In genomic region chr10:84537447-84537931, GRCh38 we compare ENCODE assay signal across 8 cellular contexts.
DNase-seq lines count a peak whose midpoint lies in the region; ATAC-seq and TF ChIP-seq lines count a peak whose summit lies in the region.

No MANE protein-coding gene starts in this region.

- ATAC-seq in HCT116: peak; percentile 65
- ATAC-seq in RWPE2 (ENCODE audit: low read depth): peak; percentile 59
- peak; percentile 85 to 87 for ATAC-seq in stimulated activated naive B cell treated with anti-CD40 and anti-IgM and Interleukin-4, amounts not matched to agents 10 μg/mL and 1 μg/mL and 100 μg/mL, for 72 hours (replicated peaks)

- POLR2A ChIA-PET in HCT116 (lab: Charles Lee): interaction anchor here (0.9 to 1.6 kb wide), 3 partner anchors 209 to 273 kb away, joined by 3 to 4 read pairs (median 3); partner anchors contain the start of gene CCSER2

- peak; percentile 82 for DNase-seq in AG08395 (ENCODE audit: low spot score)
- DNase-seq in HCT116 (ENCODE audit: low read depth, low spot score): peak; percentile 40
- DNase-seq in RWPE2 (ENCODE audit: low spot score): no peak
- peak; percentile 72 to 77 for DNase-seq in T47D (ENCODE audit: low read depth in 1 of 2, low spot score in 1 of 2)
- no peak for DNase-seq in kidney epithelial cell (ENCODE audit: low read depth)
- DNase-seq in stimulated activated naive B cell treated with anti-CD40 and anti-IgM and Interleukin-4, amounts not matched to agents 10 μg/mL and 1 μg/mL and 100 μg/mL, for 72 hours: no peak

- H3K27me3 ChIP-seq in HCT116 (ENCODE audit: insufficient read depth, low read length) (no peaks in the 10 kb centered on the region), RWPE2 (ENCODE audit: insufficient read depth, poor library complexity, severe bottlenecking) (no peaks in the 10 kb centered on the region), kidney epithelial cell (ENCODE audit: control insufficient read depth, insufficient read depth, low read length) (no peaks in the 10 kb centered on the region)

- no peak overlapping the region for H3K4me3 ChIP-seq in HCT116 (replicated peaks in 1 of 2; ENCODE audit: low read depth in 1 of 2, low read length in 2 of 2)
- H3K4me3 ChIP-seq in RWPE2 (ENCODE audit: severe bottlenecking): no peak overlapping the region
- no peak overlapping the region for H3K4me3 ChIP-seq in kidney epithelial cell (ENCODE audit: low read depth, low read length)

- TF ChIP-seq RAD21 in HCT116 (IDR thresholded peaks at IDR 0.05; ENCODE audit: low read depth): peak; percentile 97

- TF ChIP-seq CTCF in GM12872 (IDR thresholded peaks at IDR 0.05; ENCODE audit: insufficient read depth, low read depth, low read length) (peak; percentile 62), HCT116 (IDR thresholded peaks at IDR 0.05 in 2 of 3, conservative IDR thresholded peaks at IDR 0.05 in 1 of 3; ENCODE audit: borderline replicate concordance in 1 of 3, insufficient read depth in 1 of 3, low read depth in 2 of 3, low read length in 2 of 3) (peak; percentile 51 to 90 (median 90); a peak in 5 of 6 replicates), LNCAP (IDR thresholded peaks at IDR 0.05) (peak; percentile 43; the same call in 1 of the 2 replicates), RWPE2 (IDR thresholded peaks at IDR 0.05; ENCODE audit: poor library complexity, severe bottlenecking) (peak; percentile 93), kidney epithelial cell (IDR thresholded peaks at IDR 0.05; ENCODE audit: insufficient read depth, low read length, poor library complexity, severe bottlenecking) (peak; percentile 55)

- H4K20me1 ChIP-seq in HCT116 (ENCODE audit: insufficient read depth): no peaks in the 10 kb centered on the region

- no peak overlapping the region for H3K4me2 ChIP-seq in HCT116 (ENCODE audit: low read length)

- intact Hi-C loops in HCT116 (cut with micrococcal nuclease): loop anchor here (1.0 to 5.0 kb wide), 4 partner anchors 107 to 390 kb away; no protein-coding TSS in a partner anchor

- TF ChIP-seq POLR2A in HCT116 (IDR thresholded peaks at IDR 0.05; ENCODE audit: borderline replicate concordance, extremely low read depth, insufficient read depth, insufficient read length): no peak

- H3K4me3 Mint-ChIP-seq in stimulated activated naive B cell treated with anti-CD40 and anti-IgM and Interleukin-4, amounts not matched to agents 10 μg/mL and 1 μg/mL and 100 μg/mL, for 72 hours: no peak overlapping the region

- H3K4me1 ChIP-seq in HCT116 (ENCODE audit: control insufficient read depth in 1 of 2, insufficient read depth in 2 of 2, low read length in 2 of 2) (peaks cover 0 to 24% of the 10 kb centered on the region in 2 experiments; a peak in 2 of 4 replicates), RWPE2 (ENCODE audit: insufficient read depth, poor library complexity, severe bottlenecking) (peaks cover 16% of the 10 kb centered on the region)

- H3K9me3 ChIP-seq in HCT116 (ENCODE audit: control insufficient read depth in 1 of 2, insufficient read depth in 1 of 2, low read depth in 1 of 2, low read length in 2 of 2) (no peaks in the 10 kb centered on the region), RWPE2 (ENCODE audit: severe bottlenecking) (no peaks in the 10 kb centered on the region)

- no peak overlapping the region for H3K27ac Mint-ChIP-seq in stimulated activated naive B cell treated with anti-CD40 and anti-IgM and Interleukin-4, amounts not matched to agents 10 μg/mL and 1 μg/mL and 100 μg/mL, for 72 hours

- no peaks in the 10 kb centered on the region for H3K9me2 ChIP-seq in HCT116 (ENCODE audit: insufficient read depth)

- no peaks in the 10 kb centered on the region for H3K9me3 Mint-ChIP-seq in stimulated activated naive B cell treated with anti-CD40 and anti-IgM and Interleukin-4, amounts not matched to agents 10 μg/mL and 1 μg/mL and 100 μg/mL, for 72 hours

- peaks cover 6 to 22% of the 10 kb centered on the region in 2 donors for H3K4me1 Mint-ChIP-seq in stimulated activated naive B cell treated with anti-CD40 and anti-IgM and Interleukin-4, amounts not matched to agents 10 μg/mL and 1 μg/mL and 100 μg/mL, for 72 hours

- no peaks in the 10 kb centered on the region for H3K36me3 ChIP-seq in HCT116 (ENCODE audit: control insufficient read depth in 1 of 2, insufficient read depth in 2 of 2, low read length in 2 of 2)
- no peaks in the 10 kb centered on the region for H3K36me3 ChIP-seq in RWPE2 (ENCODE audit: low read depth)
- no peaks in the 10 kb centered on the region for H3K36me3 ChIP-seq in kidney epithelial cell (ENCODE audit: control insufficient read depth, insufficient read depth, low read length)

- H3K27ac ChIP-seq in HCT116 (ENCODE audit: low read depth, low read length) (no peak overlapping the region), RWPE2 (ENCODE audit: poor library complexity, severe bottlenecking) (no peak overlapping the region)

- H3K27me3 Mint-ChIP-seq in stimulated activated naive B cell treated with anti-CD40 and anti-IgM and Interleukin-4, amounts not matched to agents 10 μg/mL and 1 μg/mL and 100 μg/mL, for 72 hours: peaks cover 46 to 59% of the 10 kb centered on the region in 2 donors

- BruUV-seq in HCT116 (replicated peaks; lab: Mats Ljungman, UMichigan): no TSS peak

- no peaks in the 10 kb centered on the region for H3K79me2 ChIP-seq in HCT116 (ENCODE audit: insufficient read depth, low read length)

- in situ Hi-C loops in T47D (cut with HindIII; ENCODE audit: low pct_unique_long_range_greater_than_20kb, low sequenced_read_pairs): no loop called here

- peak overlapping the region; percentile 55 for H2AFZ ChIP-seq in HCT116 (ENCODE audit: low read depth, low read length, poor library complexity, severe bottlenecking)

- no peak overlapping the region for H3K9ac ChIP-seq in HCT116 (ENCODE audit: low read length)

- RAD21 ChIA-PET in HCT116 (lab: Charles Lee; ENCODE audit: low non-redundant PET in 1 of 2, low total read pairs in 2 of 2, uncharacterized antibody in 2 of 2, unreplicated experiment in 2 of 2): interaction anchor here (0.5 to 1.4 kb wide), 11 partner anchors 107 to 323 kb away, joined by 3 to 19 read pairs (median 4); no protein-coding TSS in a partner anchor

- CTCF ChIA-PET in HCT116 (lab: Charles Lee): interaction anchor here (0.5 to 7.6 kb wide), 32 partner anchors 10 to 410 kb away, joined by 3 to 268 read pairs (median 4); partner anchors contain the start of gene CCSER2

- H3K36me3 Mint-ChIP-seq in stimulated activated naive B cell treated with anti-CD40 and anti-IgM and Interleukin-4, amounts not matched to agents 10 μg/mL and 1 μg/mL and 100 μg/mL, for 72 hours: no peaks in the 10 kb centered on the region

TF ChIP-seq in HCT116, 20 proteins besides CTCF, POLR2A, EP300 and RAD21:
- TF ChIP-seq TCF7L2 (IDR thresholded peaks at IDR 0.05; ENCODE audit: borderline replicate concordance, extremely low read depth, insufficient read depth, insufficient read length) (no peak), ZFX (IDR thresholded peaks at IDR 0.05) (no peak), SRF (IDR thresholded peaks at IDR 0.05; ENCODE audit: low read depth) (no peak), EGR1 (IDR thresholded peaks at IDR 0.05; ENCODE audit: low read depth) (no peak), FOSL1 (IDR thresholded peaks at IDR 0.05; ENCODE audit: low read depth) (no peak), MAX (IDR thresholded peaks at IDR 0.05) (no peak), YY1 (IDR thresholded peaks at IDR 0.05; ENCODE audit: extremely low read depth, insufficient replicate concordance, low read depth, low read length) (no peak), SP1 (IDR thresholded peaks at IDR 0.05; ENCODE audit: low read depth) (no peak), POLR2AphosphoS5 (IDR thresholded peaks at IDR 0.05; ENCODE audit: low read depth, low read length) (no peak), CBX3 (IDR thresholded peaks at IDR 0.05; ENCODE audit: low read depth) (no peak), ZNF274 (IDR thresholded peaks at IDR 0.05; ENCODE audit: low read depth, low read length) (no peak), JUND (IDR thresholded peaks at IDR 0.05) (no peak), EZH2 (IDR thresholded peaks at IDR 0.05) (no peak)

Comparison
In these comparisons a context has a peak if more than half of its experiments do, and no peak if none do; other contexts are left out.
1. DNase-seq: peak in AG08395 (single experiment), HCT116 (single experiment) and T47D (2 of 2); none in RWPE2 (single experiment), kidney epithelial cell (single experiment) and stimulated activated naive B cell treated with anti-CD40 and anti-IgM and Interleukin-4, amounts not matched to agents 10 μg/mL and 1 μg/mL and 100 μg/mL, for 72 hours (single experiment).
2. CTCF ChIP-seq: peak in every context shown above with its lines; median percentile 93 in RWPE2; 90 in HCT116; 62 in GM12872; 55 in kidney epithelial cell; 43 in LNCAP.
3. Peak in every context shown above with its lines, with median percentiles within 50 percentile points of each other: ATAC-seq.